Comparison of ENCODE assay signal across 19 cellular contexts in the genomic region with DNA sequence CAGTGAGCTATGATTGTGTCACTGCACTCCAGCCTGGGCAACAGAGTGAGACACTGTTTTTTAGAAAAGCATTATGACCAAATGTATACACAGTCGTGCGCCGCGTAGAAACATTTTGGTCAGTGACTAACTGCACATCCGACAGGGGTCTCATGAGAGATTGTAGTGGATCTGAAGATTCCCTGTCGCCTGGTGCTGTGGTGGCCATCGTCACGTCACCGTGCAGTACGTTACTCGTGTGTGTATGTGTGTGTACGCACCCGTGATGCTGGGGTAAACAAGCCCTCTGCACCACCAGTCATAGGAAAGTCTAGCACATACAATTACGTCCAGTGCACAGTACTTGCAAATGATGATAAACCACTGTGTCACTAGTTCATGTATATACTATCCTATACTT.
DNase-seq lines count a peak whose midpoint lies in the region; ATAC-seq, FAIRE-seq and TF ChIP-seq lines count a peak whose summit lies in the region.
"Had no signal": no experiment of that assay in that cellular context is flagged by ENCODE, and none has a peak within 500 bp of the region (broad histone marks: within the 10 kb centered on the region; RNA-seq: fewer than 3 reads in every experiment).

No MANE protein-coding gene starts in this region.

- in situ Hi-C loops in GM13976 (cut with MboI; ENCODE audit: low sequenced_read_pairs, unreplicated experiment), result no loop called here

- H3K4me3 ChIP-seq in kidney (ENCODE audit: low read length in 2 of 2), result no peak overlapping the region
- H3K4me3 ChIP-seq: A549 had no signal

- no peak overlapping the region for H3K27ac ChIP-seq in kidney (ENCODE audit: low read depth in 2 of 2, low read length in 2 of 2)
- H3K27ac ChIP-seq: A549 had no signal

- no peaks in the 10 kb centered on the region for H3K36me3 ChIP-seq in kidney (ENCODE audit: control insufficient read depth in 1 of 2, insufficient read depth in 2 of 2, low read length in 2 of 2)

- DNase-seq in NCI-H226 (peak; percentile 1), kidney (peak; percentile 8), posterior vena cava (ENCODE audit: low spot score) (peak; percentile 44), urothelium cell line (ENCODE audit: low spot score) (no peak), GM13976 (ENCODE audit: low spot score) (no peak)
- DNase-seq: COR-L47, DMS153, DMS79 treated with DMSO at 0.1 percent for 48 hours, EL, HCEC 1CT, HFFc6 had no signal

- TF ChIP-seq CTCF in kidney (IDR thresholded peaks at IDR 0.05; ENCODE audit: borderline replicate concordance, extremely low read depth, insufficient read depth) (no peak), GM13976 (IDR thresholded peaks at IDR 0.05; ENCODE audit: borderline replicate concordance, control extremely low read depth, extremely low read depth, insufficient read depth, missing control alignments) (no peak)

- no peak for ATAC-seq in HG02973 (IDR thresholded peaks at IDR 0.05; ENCODE audit: unreplicated experiment)
- ATAC-seq: A549; CD8-positive, alpha-beta T cell had no signal

- intact Hi-C loops in kidney (cut with DNase I) (no loop called here), posterior vena cava (cut with DNase I) (no loop called here)

- peaks cover 0 to 7% of the 10 kb centered on the region in 2 donors for H3K9me3 ChIP-seq in kidney (ENCODE audit: control insufficient read depth in 1 of 2, low read length in 2 of 2)

- FAIRE-seq in kidney (lab: Jason Lieb, UNC) (no peak), urothelium cell line (lab: Jason Lieb, UNC) (peak; percentile 99)
- FAIRE-seq: A549, D721Med, G401.6, GM12891, GM19239, H1 had no signal

- H3K9ac ChIP-seq in kidney (ENCODE audit: low read length in 2 of 2), result no peak overlapping the region

- H3K4me1 ChIP-seq in kidney (ENCODE audit: control insufficient read depth in 1 of 2, insufficient read depth in 1 of 2, low read depth in 1 of 2, low read length in 2 of 2), result no peaks in the 10 kb centered on the region
- H3K4me1 ChIP-seq: A549 had no signal

Comparison
In these comparisons a context has a peak if more than half of its experiments do, and no peak if none do; other contexts are left out.
1. DNase-seq: peak in NCI-H226 (single experiment), kidney (single experiment) and posterior vena cava (single experiment); none in urothelium cell line (single experiment) and GM13976 (single experiment).